19 cellular contexts compared by ENCODE assay signal in the genomic region with DNA sequence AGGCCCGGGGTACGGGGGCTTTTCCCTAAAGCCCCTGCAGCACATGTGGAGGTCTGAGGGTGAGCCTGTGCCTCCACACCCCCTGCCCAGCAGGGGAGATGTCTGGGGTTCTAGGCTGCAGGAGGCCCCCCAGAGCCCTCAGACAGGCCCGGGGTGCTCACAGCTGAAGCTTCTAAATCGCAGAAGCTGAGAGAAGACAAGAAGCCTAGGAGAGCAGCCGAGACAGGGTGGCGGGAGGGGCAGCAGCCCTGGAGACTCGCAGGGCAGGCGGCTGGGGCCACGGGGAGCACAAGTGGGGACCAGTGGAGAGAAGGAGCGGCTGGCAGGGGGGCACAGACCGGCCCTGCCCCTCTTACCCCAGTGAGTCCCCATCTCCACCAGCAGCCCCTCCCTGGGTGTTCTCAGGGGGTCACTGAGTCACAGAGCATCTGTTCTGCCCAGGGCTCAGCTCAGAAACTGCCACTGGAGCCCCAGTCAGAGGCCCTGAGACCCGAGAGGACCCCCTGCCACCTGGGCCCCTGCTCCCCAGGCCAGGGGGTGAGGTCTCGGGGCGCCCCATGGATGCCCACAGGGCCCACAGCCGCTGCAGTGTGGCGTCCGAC. TPM values are rescaled to one million over a fixed set of nuclear protein-coding genes. Genes with fewer than 3 reads are reported as not detected.
DNase-seq lines count a peak whose midpoint lies in the region; ATAC-seq and TF ChIP-seq lines count a peak whose summit lies in the region.
"Had no signal": no experiment of that assay in that cellular context is flagged by ENCODE, and none has a peak within 500 bp of the region (broad histone marks: within the 10 kb centered on the region; RNA-seq: fewer than 3 reads in every experiment).

No MANE protein-coding gene starts in this region.

- H3K9me3 Mint-ChIP-seq in natural killer cell treated with Interleukin-12 subunit alpha and Interleukin-12 subunit beta and Interleukin-15 and Interleukin-18, amount 100 ng/mL, for 72 hours: no peaks in the 10 kb centered on the region
- no peaks in the 10 kb centered on the region for H3K9me3 Mint-ChIP-seq in natural killer cell
- H3K9me3 Mint-ChIP-seq in mesothelial cell of epicardium: no peaks in the 10 kb centered on the region
- H3K9me3 Mint-ChIP-seq: CD4-positive, alpha-beta T cell; IgD-negative memory B cell had no signal

- no peaks in the 10 kb centered on the region for H3K36me3 Mint-ChIP-seq in natural killer cell treated with Interleukin-12 subunit alpha and Interleukin-12 subunit beta and Interleukin-15 and Interleukin-18, amount 100 ng/mL, for 72 hours
- H3K36me3 Mint-ChIP-seq in natural killer cell: no peaks in the 10 kb centered on the region
- H3K36me3 Mint-ChIP-seq in mesothelial cell of epicardium: peaks cover 7% of the 10 kb centered on the region
- H3K36me3 Mint-ChIP-seq: activated CD8-positive, alpha-beta memory T cell treated with anti-CD3 and anti-CD28 coated beads, Interleukin-2, amount 10 ng/mL, durations not matched to agents 7 days and 5 days; IgD-negative memory B cell had no signal

- H3K36me3 ChIP-seq in aorta (ENCODE audit: control insufficient read depth in 1 of 2, insufficient read depth in 2 of 2, low read length in 1 of 2) (no peaks in the 10 kb centered on the region), hepatocyte (replicated peaks; ENCODE audit: insufficient read depth, low read depth) (no peaks in the 10 kb centered on the region)

- peaks cover 0 to 1% of the 10 kb centered on the region in 2 donors for H3K27me3 Mint-ChIP-seq in natural killer cell treated with Interleukin-12 subunit alpha and Interleukin-12 subunit beta and Interleukin-15 and Interleukin-18, amount 100 ng/mL, for 72 hours
- H3K27me3 Mint-ChIP-seq in natural killer cell (ENCODE audit: low read depth in 2 of 2): peaks cover 0 to 4% of the 10 kb centered on the region in 2 donors
- H3K27me3 Mint-ChIP-seq in mesothelial cell of epicardium (ENCODE audit: low read depth): no peaks in the 10 kb centered on the region
- H3K27me3 Mint-ChIP-seq: IgD-negative memory B cell had no signal

- 92 to 95% methylated on average over 17 of the region's 17 CpGs for WGBS in aorta, 2 donors
- WGBS in hepatocyte (ENCODE audit: low lambda C conversion rate, missing lambda C conversion rate): 96% methylated on average over 17 of the region's 17 CpGs

- no peaks in the 10 kb centered on the region for H3K4me1 Mint-ChIP-seq in natural killer cell treated with Interleukin-12 subunit alpha and Interleukin-12 subunit beta and Interleukin-15 and Interleukin-18, amount 100 ng/mL, for 72 hours (ENCODE audit: low read depth in 2 of 2)
- no peaks in the 10 kb centered on the region for H3K4me1 Mint-ChIP-seq in natural killer cell
- H3K4me1 Mint-ChIP-seq in mesothelial cell of epicardium: peaks cover 18% of the 10 kb centered on the region
- H3K4me1 Mint-ChIP-seq: activated CD8-positive, alpha-beta memory T cell treated with anti-CD3 and anti-CD28 coated beads, Interleukin-2, amount 10 ng/mL, durations not matched to agents 7 days and 5 days; IgD-negative memory B cell had no signal

- H3K27ac Mint-ChIP-seq in natural killer cell treated with Interleukin-12 subunit alpha and Interleukin-12 subunit beta and Interleukin-15 and Interleukin-18, amount 100 ng/mL, for 72 hours: no peak overlapping the region
- no peak overlapping the region for H3K27ac Mint-ChIP-seq in natural killer cell
- H3K27ac Mint-ChIP-seq in mesothelial cell of epicardium: no peak overlapping the region
- H3K27ac Mint-ChIP-seq: activated CD8-positive, alpha-beta memory T cell treated with anti-CD3 and anti-CD28 coated beads, Interleukin-2, amount 10 ng/mL, durations not matched to agents 7 days and 5 days; CD4-positive, alpha-beta T cell; IgD-negative memory B cell had no signal

- H3K27me3 ChIP-seq in aorta (ENCODE audit: control insufficient read depth in 1 of 2, insufficient read depth in 2 of 2, low read length in 1 of 2) (no peaks in the 10 kb centered on the region), hepatocyte (no peaks in the 10 kb centered on the region)

- DNase-seq in natural killer cell treated with Interleukin-12 subunit alpha and Interleukin-12 subunit beta and Interleukin-15 and Interleukin-18, amount 100 ng/mL, for 72 hours (ENCODE audit: low spot score): peak; percentile 35
- no peak for DNase-seq in natural killer cell
- peak in 23 of 42 donors; percentile 1 to 38 (median 12) for DNase-seq in head of caudate nucleus
- DNase-seq in mesothelial cell of epicardium (ENCODE audit: low spot score in 2 of 2, unreplicated experiment in 2 of 2): peak; percentile 18 to 34
- peak; percentile 16 to 73 for DNase-seq in aorta
- DNase-seq in hepatocyte (ENCODE audit: low spot score): no peak
- no peak for DNase-seq in NCI-H526 (lab: John Stamatoyannopoulos, UW)
- DNase-seq in NCI-H345 (lab: John Stamatoyannopoulos, UW): no peak
- DNase-seq: activated CD4-positive, alpha-beta T cell treated with anti-CD3 and anti-CD28 coated beads for 4 hours; activated CD8-positive, alpha-beta memory T cell treated with anti-CD3 and anti-CD28 coated beads, Interleukin-2, amount 10 ng/mL, durations not matched to agents 7 days and 5 days; caudate nucleus; foreskin melanocyte; NCI-H1417 treated with DMSO at 0.1 percent for 48 hours; NCI-H524 treated with DMSO at 0.1 percent for 48 hours; RPMI8226 had no signal

- TF ChIP-seq CTCF in natural killer cell (IDR thresholded peaks at IDR 0.05): no peak
- TF ChIP-seq CTCF in mesothelial cell of epicardium (IDR thresholded peaks at IDR 0.05; ENCODE audit: unreplicated experiment): no peak
- no peak for TF ChIP-seq CTCF in hepatocyte (IDR thresholded peaks at IDR 0.05; ENCODE audit: poor library complexity)

- no peaks in the 10 kb centered on the region for H3K9me3 ChIP-seq in aorta (ENCODE audit: control insufficient read depth, low read length)
- H3K9me3 ChIP-seq in hepatocyte (ENCODE audit: low read depth): no peaks in the 10 kb centered on the region
- H3K9me3 ChIP-seq: thoracic aorta had no signal

- peaks cover 22% of the 10 kb centered on the region for H4K20me1 ChIP-seq in hepatocyte (ENCODE audit: insufficient read depth, poor library complexity, severe bottlenecking)

- intact Hi-C loops in natural killer cell (cut with micrococcal nuclease): no loop called here
- intact Hi-C loops in head of caudate nucleus (cut with DNase I): no loop called here
- intact Hi-C loops in aorta (cut with DNase I): no loop called here

- no peak overlapping the region for H3K4me2 ChIP-seq in hepatocyte

- no peaks in the 10 kb centered on the region for H3K9me2 ChIP-seq in hepatocyte (replicated peaks; ENCODE audit: insufficient read depth)

- H3K4me3 ChIP-seq in aorta (ENCODE audit: low read length in 2 of 2) (no peak overlapping the region), hepatocyte (no peak overlapping the region)
- H3K4me3 ChIP-seq: GM12878, thoracic aorta had no signal

- H3K79me2 ChIP-seq in hepatocyte: no peaks in the 10 kb centered on the region

- no peak overlapping the region for H3K4me3 Mint-ChIP-seq in natural killer cell treated with Interleukin-12 subunit alpha and Interleukin-12 subunit beta and Interleukin-15 and Interleukin-18, amount 100 ng/mL, for 72 hours
- H3K4me3 Mint-ChIP-seq in natural killer cell (no peak overlapping the region), mesothelial cell of epicardium (no peak overlapping the region)
- H3K4me3 Mint-ChIP-seq: activated CD8-positive, alpha-beta memory T cell treated with anti-CD3 and anti-CD28 coated beads, Interleukin-2, amount 10 ng/mL, durations not matched to agents 7 days and 5 days; CD4-positive, alpha-beta T cell; IgD-negative memory B cell had no signal

- H2AFZ ChIP-seq in hepatocyte: no peak overlapping the region

- H3K27ac ChIP-seq in aorta (ENCODE audit: low read depth in 1 of 2, low read length in 2 of 2) (no peak overlapping the region), hepatocyte (no peak overlapping the region)
- H3K27ac ChIP-seq: thoracic aorta had no signal

- H3K4me1 ChIP-seq in aorta (ENCODE audit: control insufficient read depth in 1 of 2, insufficient read depth in 2 of 2, low read length in 2 of 2) (no peaks in the 10 kb centered on the region), hepatocyte (ENCODE audit: insufficient read depth) (peaks cover 8% of the 10 kb centered on the region)

- no peak for ATAC-seq in natural killer cell treated with Interleukin-12 subunit alpha and Interleukin-12 subunit beta and Interleukin-15 and Interleukin-18, amount 100 ng/mL, for 72 hours
- ATAC-seq in natural killer cell: no peak
- ATAC-seq in aorta (ENCODE audit: low FRiP score): no peak
- ATAC-seq: activated CD8-positive, alpha-beta memory T cell treated with anti-CD3 and anti-CD28 coated beads, Interleukin-2, amount 10 ng/mL, durations not matched to agents 7 days and 5 days; GM12878 had no signal

RNA-seq across cellular contexts. Expression of a gene that starts 26.1 kb away (rescaled TPM):
- total RNA-seq in natural killer cell treated with Interleukin-12 subunit alpha and Interleukin-12 subunit beta and Interleukin-15 and Interleukin-18, amount 100 ng/mL, for 72 hours: 1 to 10 TPM; 1.2 to 1.8 TPM
- 1 to 10 TPM in 1 of 3 donors, under 1 TPM in 2; 0.79 to 1.4 (median 0.94) TPM for total RNA-seq in natural killer cell
- total RNA-seq in mesothelial cell of epicardium: 86.1 to 89.7 TPM (median 88.0 TPM) in 3 replicates
- 10 to 100 TPM; 32.3 to 62.6 TPM for total RNA-seq in aorta
- polyA plus RNA-seq in aorta: 10 to 100 TPM; 28.0 to 66.8 TPM
- total RNA-seq in hepatocyte: 57.8 and 71.4 TPM in 2 replicates
- polyA plus RNA-seq in hepatocyte: 141 and 142 TPM in 2 replicates

Comparison
In these comparisons a context has a peak if more than half of its experiments do, and no peak if none do; other contexts are left out.
1. DNase-seq: peak in natural killer cell treated with Interleukin-12 subunit alpha and Interleukin-12 subunit beta and Interleukin-15 and Interleukin-18, amount 100 ng/mL, for 72 hours (single experiment), head of caudate nucleus (23 of 42), mesothelial cell of epicardium (2 of 2) and aorta (2 of 2); none in natural killer cell (single experiment), hepatocyte (single experiment), NCI-H526 (0 of 2) and NCI-H345 (single experiment).
2. RNA of a gene that starts 26.1 kb away (total RNA-seq): 86.1 to 89.7 TPM in mesothelial cell of epicardium, 57.8 to 71.4 TPM in hepatocyte and 32.3 to 62.6 TPM in aorta; 1.2 to 1.8 TPM in natural killer cell treated with Interleukin-12 subunit alpha and Interleukin-12 subunit beta and Interleukin-15 and Interleukin-18, amount 100 ng/mL, for 72 hours and 0.79 to 1.4 TPM in natural killer cell; every median in the first group is over 10 times any median in the second.